In the genomic region with DNA sequence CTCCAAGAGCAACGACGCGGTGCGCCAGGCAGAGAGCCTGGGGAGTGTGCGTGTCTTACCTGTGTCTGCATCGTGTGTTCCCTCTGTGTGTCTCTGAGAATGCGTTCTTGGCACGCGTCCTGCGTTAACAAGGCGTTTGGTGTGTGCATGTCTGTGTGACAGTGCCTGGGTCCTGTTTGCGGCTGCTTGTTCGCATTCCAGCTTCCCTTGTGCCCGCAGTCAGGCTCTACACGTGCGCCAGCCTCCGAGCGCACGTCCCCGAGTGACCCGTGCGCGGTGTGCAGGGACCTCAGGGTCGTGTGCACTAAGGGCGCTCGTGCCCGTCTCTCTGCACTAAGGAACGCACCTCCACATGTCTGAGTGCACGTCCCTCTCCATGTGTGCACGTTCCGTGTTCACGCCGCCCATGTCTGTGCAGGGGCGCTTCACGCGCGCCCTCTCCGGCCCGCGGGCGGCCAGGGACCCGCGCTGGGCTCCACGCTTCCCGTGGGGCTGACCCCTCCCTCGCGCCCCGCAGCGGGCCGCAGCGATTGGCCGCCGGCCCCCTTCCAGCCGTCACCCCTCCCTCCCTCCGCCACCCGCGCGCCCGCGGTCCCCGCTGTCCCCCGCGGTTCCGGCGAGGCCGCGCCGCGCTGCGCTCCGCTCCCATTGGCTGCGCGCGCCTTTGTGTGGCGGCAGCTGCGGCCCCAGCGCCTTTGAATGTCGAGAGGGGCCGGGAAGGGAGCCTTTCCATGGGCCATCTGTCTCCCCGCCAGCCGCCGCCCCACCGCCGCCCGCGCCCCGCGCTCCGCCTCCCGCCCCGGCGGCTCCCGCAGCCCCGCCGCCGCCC, we compare ENCODE assay signal across 8 cellular contexts.
DNase-seq lines count a peak whose midpoint lies in the region; ATAC-seq and TF ChIP-seq lines count a peak whose summit lies in the region.

No MANE protein-coding gene starts in this region.

- intact Hi-C loops in lower leg skin (cut with DNase I; ENCODE audit: low total_unique reads), result no loop called here

- H3K4me1 ChIP-seq in Peyer's patch, result peaks cover 0 to 22% (median 3%) of the 10 kb centered on the region in 4 donors

- POLR2A ChIA-PET in HEK293T (lab: Yijun Ruan, JAX), result no interaction called here

- H3K36me3 ChIP-seq in Peyer's patch, result no peaks in the 10 kb centered on the region

- 2 to 3% methylated on average over 45 to 52 of the region's 96 CpGs for WGBS in lower leg skin, 2 donors

- H3K4me3 ChIP-seq in Peyer's patch (peak overlapping the region; percentile 26 to 53 (median 44)), lower leg skin (ENCODE audit: low read depth, poor library complexity, severe bottlenecking) (peak overlapping the region; percentile 42)

- TF ChIP-seq CTCF in Peyer's patch (IDR thresholded peaks at IDR 0.05) (no peak), lower leg skin (IDR thresholded peaks at IDR 0.05) (no peak)

- no peak for TF ChIP-seq POLR2A in Peyer's patch (IDR thresholded peaks at IDR 0.05)
- no peak for TF ChIP-seq POLR2A in lower leg skin (IDR thresholded peaks at IDR 0.05)
- TF ChIP-seq POLR2A in GM18505 (IDR thresholded peaks at IDR 0.05; ENCODE audit: borderline replicate concordance, extremely low read depth, insufficient read depth, insufficient read length), result no peak

- ATAC-seq in GM18505 (IDR thresholded peaks at IDR 0.05; ENCODE audit: unreplicated experiment) (no peak), HG03520 (IDR thresholded peaks at IDR 0.05; ENCODE audit: unreplicated experiment) (no peak)

- DNase-seq in AG20443 (ENCODE audit: low spot score) (peak; percentile 45), HEK293T (ENCODE audit: extremely low spot score) (peak; percentile 38), Peyer's patch (peak in 1 of 3 donors; percentile 38), lower leg skin (ENCODE audit: low spot score in 2 of 2) (peak in 1 of 2 donors; percentile 78), substantia nigra (lab: John Stamatoyannopoulos, UW) (peak in 25 of 49 donors; percentile 6 to 84 (median 23))

- H3K27ac ChIP-seq in Peyer's patch (no peak overlapping the region), cingulate gyrus (ENCODE audit: low read depth, low read length) (peak overlapping the region; percentile 69), substantia nigra (ENCODE audit: low read depth, low read length, poor library complexity, severe bottlenecking) (no peak overlapping the region)

- H3K9me3 ChIP-seq in Peyer's patch, result no peaks in the 10 kb centered on the region

- CTCF ChIA-PET in HEK293T (lab: Yijun Ruan, JAX), result no interaction called here

- no peaks in the 10 kb centered on the region for H3K27me3 ChIP-seq in Peyer's patch

TF ChIP-seq in HEK293T, 16 proteins besides CTCF, POLR2A, EP300 and RAD21:
- TF ChIP-seq L3MBTL2 (conservative IDR thresholded peaks at IDR 0.05) (peak; percentile 53; the same call in 1 of the 2 replicates), FOXK2 (IDR thresholded peaks at IDR 0.05) (no peak)
